ENCODE assay signal across 8 cellular contexts in genomic region chr1:28887418-28887834, GRCh38. TPM values are rescaled to one million over a fixed set of nuclear protein-coding genes. Genes with fewer than 3 reads are reported as not detected.
DNase-seq lines count a peak whose midpoint lies in the region; ATAC-seq and TF ChIP-seq lines count a peak whose summit lies in the region.

No MANE protein-coding gene starts in this region.

- H3K4me1 Mint-ChIP-seq in CD4-positive, CD25-positive, alpha-beta regulatory T cell: peaks cover 15 to 68% (median 42%) of the 10 kb centered on the region in 4 donors
- peaks cover 25% of the 10 kb centered on the region for H3K4me1 Mint-ChIP-seq in neural crest cell

- WGBS in esophagus muscularis mucosa: no CpG with 5 or more reads among the region's 41 CpGs

- no peak for TF ChIP-seq CTCF in esophagus muscularis mucosa (IDR thresholded peaks at IDR 0.05)
- TF ChIP-seq CTCF in neural crest cell (conservative IDR thresholded peaks at IDR 0.05): no peak

- no peak for TF ChIP-seq EP300 in esophagus muscularis mucosa (IDR thresholded peaks at IDR 0.05)

- peak overlapping the region; percentile 86 for H3K27ac ChIP-seq in CD4-positive, CD25-positive, alpha-beta regulatory T cell (ENCODE audit: insufficient read depth, low read length, poor library complexity, severe bottlenecking)
- H3K27ac ChIP-seq in esophagus muscularis mucosa (replicated peaks in 1 of 4): peak overlapping the region; percentile 76 to 77 (median 77)

- H3K27ac Mint-ChIP-seq in CD4-positive, CD25-positive, alpha-beta regulatory T cell: peak overlapping the region in 2 of 3 donors; percentile 20 to 86
- H3K27ac Mint-ChIP-seq in neural crest cell (ENCODE audit: unreplicated experiment): no peak overlapping the region

- no peaks in the 10 kb centered on the region for H3K36me3 ChIP-seq in CD4-positive, CD25-positive, alpha-beta regulatory T cell (ENCODE audit: control insufficient read depth, insufficient read depth, low read length)
- no peaks in the 10 kb centered on the region for H3K36me3 ChIP-seq in esophagus muscularis mucosa

- intact Hi-C loops in esophagus muscularis mucosa (cut with DNase I): loop anchor here (5.0 to 10.0 kb wide), 2 partner anchors 235 to 243 kb away; partner anchors contain the start of genes RNU11, TAF12 and TMEM200B

- H3K9me3 ChIP-seq in CD4-positive, CD25-positive, alpha-beta regulatory T cell (ENCODE audit: control insufficient read depth in 2 of 2, low read length in 2 of 2): no peaks in the 10 kb centered on the region
- H3K9me3 ChIP-seq in esophagus muscularis mucosa: no peaks in the 10 kb centered on the region

- H3K4me1 ChIP-seq in CD4-positive, CD25-positive, alpha-beta regulatory T cell (ENCODE audit: control insufficient read depth, insufficient read depth, low read length, poor library complexity, severe bottlenecking): peaks cover 44% of the 10 kb centered on the region
- H3K4me1 ChIP-seq in esophagus muscularis mucosa: peaks cover 19 to 57% (median 42%) of the 10 kb centered on the region in 4 donors

- H3K27me3 Mint-ChIP-seq in CD4-positive, CD25-positive, alpha-beta regulatory T cell: peaks cover 9% of the 10 kb centered on the region
- H3K27me3 Mint-ChIP-seq in neural crest cell (ENCODE audit: low read depth): peaks cover 24% of the 10 kb centered on the region

- H3K27me3 ChIP-seq in CD4-positive, CD25-positive, alpha-beta regulatory T cell (ENCODE audit: control insufficient read depth, insufficient read depth, low read length): no peaks in the 10 kb centered on the region
- no peaks in the 10 kb centered on the region for H3K27me3 ChIP-seq in esophagus muscularis mucosa

- DNase-seq in CD4-positive, CD25-positive, alpha-beta regulatory T cell: peak; percentile 36 to 67 (median 51)
- DNase-seq in HK-2 (ENCODE audit: unreplicated experiment) (peak; percentile 27), esophagus muscularis mucosa (ENCODE audit: extremely low spot score) (no peak), neural crest cell (ENCODE audit: low read depth, low spot score) (no peak), Ammon's horn (ENCODE audit: low spot score) (no peak)
- peak; percentile 68 for DNase-seq in activated CD8-positive, alpha-beta memory T cell treated with anti-CD3 and anti-CD28 coated beads, Interleukin-2, amount 50 U/mL, for 48 hours

- peaks cover 0 to 2% (median 0%) of the 10 kb centered on the region in 7 donors for H3K9me3 Mint-ChIP-seq in CD4-positive, CD25-positive, alpha-beta regulatory T cell
- H3K9me3 Mint-ChIP-seq in neural crest cell: no peaks in the 10 kb centered on the region

- H3K4me3 Mint-ChIP-seq in CD4-positive, CD25-positive, alpha-beta regulatory T cell: peak overlapping the region in 3 of 4 donors; percentile 91 to 94 (median 92)
- peak overlapping the region; percentile 91 for H3K4me3 Mint-ChIP-seq in neural crest cell

- peak overlapping the region; percentile 72 for H3K4me3 ChIP-seq in CD4-positive, CD25-positive, alpha-beta regulatory T cell (ENCODE audit: low read depth, low read length)
- H3K4me3 ChIP-seq in esophagus muscularis mucosa: peak overlapping the region; percentile 78 to 95 (median 87)

- ATAC-seq in CD4-positive, CD25-positive, alpha-beta regulatory T cell (ENCODE audit: low read depth in 2 of 2): no peak
- no peak for ATAC-seq in GM18870 (IDR thresholded peaks at IDR 0.05; ENCODE audit: unreplicated experiment)
- ATAC-seq in HG02588 (IDR thresholded peaks at IDR 0.05; ENCODE audit: unreplicated experiment): no peak

- TF ChIP-seq POLR2A in esophagus muscularis mucosa (IDR thresholded peaks at IDR 0.05; ENCODE audit: low read depth): no peak

- H3K36me3 Mint-ChIP-seq in CD4-positive, CD25-positive, alpha-beta regulatory T cell: no peaks in the 10 kb centered on the region
- no peaks in the 10 kb centered on the region for H3K36me3 Mint-ChIP-seq in neural crest cell (ENCODE audit: low read depth)

RNA-seq across cellular contexts. Expression of gene EPB41, which starts 26.9 kb away (rescaled TPM):
- total RNA-seq in CD4-positive, CD25-positive, alpha-beta regulatory T cell: 309 TPM
- polyA plus RNA-seq in CD4-positive, CD25-positive, alpha-beta regulatory T cell: 100 to 1,000 TPM; 118 to 163 (median 140) TPM
- total RNA-seq in esophagus muscularis mucosa (10 to 100 TPM; 18.2 to 24.6 (median 18.5) TPM), neural crest cell (108 and 119 TPM in 2 replicates)

Comparison
In these comparisons a context has a peak if more than half of its experiments do, and no peak if none do; other contexts are left out.
1. DNase-seq: peak in CD4-positive, CD25-positive, alpha-beta regulatory T cell (3 of 3), HK-2 (single experiment) and activated CD8-positive, alpha-beta memory T cell treated with anti-CD3 and anti-CD28 coated beads, Interleukin-2, amount 50 U/mL, for 48 hours (single experiment); none in esophagus muscularis mucosa (single experiment), neural crest cell (single experiment) and Ammon's horn (single experiment).